Comparison of ENCODE assay signal across 7 cellular contexts in genomic region chr2:126776701-126777619, GRCh38.
DNase-seq lines count a peak whose midpoint lies in the region; ATAC-seq and TF ChIP-seq lines count a peak whose summit lies in the region.

No MANE protein-coding gene starts in this region.

- peak; percentile 92 for ATAC-seq in HG02759 (IDR thresholded peaks at IDR 0.05; ENCODE audit: unreplicated experiment)

- H3K27me3 ChIP-seq in WERI-Rb-1 (ENCODE audit: insufficient read depth, low read depth, severe bottlenecking) (peaks cover 62% of the 10 kb centered on the region), breast epithelium (peaks cover 0 to 7% of the 10 kb centered on the region in 2 donors)

- TF ChIP-seq POLR2A in breast epithelium (IDR thresholded peaks at IDR 0.05) = no peak

- H3K27ac ChIP-seq in WERI-Rb-1 (no peak overlapping the region), breast epithelium (peak overlapping the region; percentile 33 to 50), skin epidermis (peak overlapping the region in 16 of 21 experiments; percentile 2 to 79 (median 50))

- H3K36me3 ChIP-seq in WERI-Rb-1 = no peaks in the 10 kb centered on the region
- H3K36me3 ChIP-seq in breast epithelium = no peaks in the 10 kb centered on the region

- H3K4me3 ChIP-seq in WERI-Rb-1 (ENCODE audit: low read depth, low read length) = peak overlapping the region; percentile 48
- peak overlapping the region; percentile 57 to 71 (median 63) for H3K4me3 ChIP-seq in breast epithelium
- H3K4me3 ChIP-seq in skin epidermis = peak overlapping the region; percentile 27 to 45 (median 39)

- in situ Hi-C loops in GM13977 (cut with MboI; ENCODE audit: low pct_unique_long_range_greater_than_20kb, low sequenced_read_pairs, unreplicated experiment) = loop anchor here (10.0 to 25.0 kb wide), 2 partner anchors 252 to 515 kb away; no protein-coding TSS in a partner anchor

- no peaks in the 10 kb centered on the region for H3K4me1 ChIP-seq in breast epithelium

- peak; percentile 99 for TF ChIP-seq CTCF in GM13977 (IDR thresholded peaks at IDR 0.05; ENCODE audit: extremely low read depth, insufficient read depth, missing control alignments)
- peak; percentile 94 for TF ChIP-seq CTCF in WERI-Rb-1 (IDR thresholded peaks at IDR 0.05; ENCODE audit: low read depth, low read length)
- peak in 2 of 3 donors; percentile 84 to 86 for TF ChIP-seq CTCF in breast epithelium (IDR thresholded peaks at IDR 0.05)

- intact Hi-C loops in breast epithelium (cut with DNase I; ENCODE audit: low total_unique reads) = no loop called here

- H3K9me3 ChIP-seq in WERI-Rb-1 (ENCODE audit: severe bottlenecking) = no peaks in the 10 kb centered on the region
- no peaks in the 10 kb centered on the region for H3K9me3 ChIP-seq in breast epithelium

- peak; percentile 88 for DNase-seq in GM13977 (ENCODE audit: low spot score)
- peak; percentile 58 for DNase-seq in NCI-H1105 treated with DMSO at 0.1 percent for 48 hours (lab: John Stamatoyannopoulos, UW)
- DNase-seq in WERI-Rb-1 = peak; percentile 65
- peak; percentile 61 to 77 for DNase-seq in breast epithelium (ENCODE audit: low spot score in 2 of 2)
- DNase-seq in iPS-NIHi7 (ENCODE audit: extremely low spot score) = peak; percentile 81
